Comparison of ENCODE assay signal across 1 cellular context in genomic region chr7:5557920-5558401, GRCh38.
TF ChIP-seq lines count a peak whose summit lies in the region.

No MANE protein-coding gene starts in this region.

TF ChIP-seq in HepG2, 621 proteins besides CTCF, POLR2A, EP300 and RAD21 (continued from another document):
- TF ChIP-seq, protein P1, sequence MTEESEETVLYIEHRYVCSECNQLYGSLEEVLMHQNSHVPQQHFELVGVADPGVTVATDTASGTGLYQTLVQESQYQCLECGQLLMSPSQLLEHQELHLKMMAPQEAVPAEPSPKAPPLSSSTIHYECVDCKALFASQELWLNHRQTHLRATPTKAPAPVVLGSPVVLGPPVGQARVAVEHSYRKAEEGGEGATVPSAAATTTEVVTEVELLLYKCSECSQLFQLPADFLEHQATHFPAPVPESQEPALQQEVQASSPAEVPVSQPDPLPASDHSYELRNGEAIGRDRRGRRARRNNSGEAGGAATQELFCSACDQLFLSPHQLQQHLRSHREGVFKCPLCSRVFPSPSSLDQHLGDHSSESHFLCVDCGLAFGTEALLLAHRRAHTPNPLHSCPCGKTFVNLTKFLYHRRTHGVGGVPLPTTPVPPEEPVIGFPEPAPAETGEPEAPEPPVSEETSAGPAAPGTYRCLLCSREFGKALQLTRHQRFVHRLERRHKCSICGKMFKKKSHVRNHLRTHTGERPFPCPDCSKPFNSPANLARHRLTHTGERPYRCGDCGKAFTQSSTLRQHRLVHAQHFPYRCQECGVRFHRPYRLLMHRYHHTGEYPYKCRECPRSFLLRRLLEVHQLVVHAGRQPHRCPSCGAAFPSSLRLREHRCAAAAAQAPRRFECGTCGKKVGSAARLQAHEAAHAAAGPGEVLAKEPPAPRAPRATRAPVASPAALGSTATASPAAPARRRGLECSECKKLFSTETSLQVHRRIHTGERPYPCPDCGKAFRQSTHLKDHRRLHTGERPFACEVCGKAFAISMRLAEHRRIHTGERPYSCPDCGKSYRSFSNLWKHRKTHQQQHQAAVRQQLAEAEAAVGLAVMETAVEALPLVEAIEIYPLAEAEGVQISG (CRISPR knock-in tag; IDR thresholded peaks at IDR 0.05), result 0 out of 2 replicates have a peak, but pooled peaks have one; percentile 27
- TF ChIP-seq RXRB (CRISPR knock-in tag; IDR thresholded peaks at IDR 0.05; ENCODE audit: borderline replicate concordance), result peak; percentile 96
